8 cellular contexts compared by ENCODE assay signal in the genomic region with DNA sequence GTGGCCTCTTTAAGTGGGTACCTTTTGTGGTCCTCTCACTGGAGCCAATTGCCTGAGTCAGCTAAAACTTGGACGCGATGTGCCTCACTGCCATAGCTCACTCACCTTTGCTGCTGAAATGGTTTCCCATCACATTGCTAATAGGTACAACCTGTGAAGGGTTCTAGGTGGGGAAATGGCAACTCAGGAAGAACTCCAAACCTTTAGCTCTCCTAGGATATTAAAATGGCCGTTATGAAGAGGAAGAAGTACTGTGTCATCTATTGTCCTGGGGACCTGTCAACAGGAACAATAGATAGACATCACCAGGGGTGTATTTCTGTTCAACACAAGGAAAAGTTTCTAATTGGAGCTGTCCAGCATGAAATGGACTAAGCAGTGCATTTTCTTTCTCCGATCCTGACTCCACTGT. TPM values are rescaled to one million over a fixed set of nuclear protein-coding genes. Genes with fewer than 3 reads are reported as not detected.
DNase-seq lines count a peak whose midpoint lies in the region; ATAC-seq and TF ChIP-seq lines count a peak whose summit lies in the region.
"Had no signal": no experiment of that assay in that cellular context is flagged by ENCODE, and none has a peak within 500 bp of the region (broad histone marks: within the 10 kb centered on the region; RNA-seq: fewer than 3 reads in every experiment).

No MANE protein-coding gene starts in this region.

- peak overlapping the region; percentile 100 for H3K4me3 Mint-ChIP-seq in activated CD8-positive, alpha-beta T cell treated with anti-CD3 and anti-CD28 coated beads, Interleukin-2, amount 10 ng/mL, durations not matched to agents 7 days and 5 days

- peak overlapping the region; percentile 100 for H3K27ac Mint-ChIP-seq in activated CD8-positive, alpha-beta T cell treated with anti-CD3 and anti-CD28 coated beads, Interleukin-2, amount 10 ng/mL, durations not matched to agents 7 days and 5 days

- peak overlapping the region; percentile 91 for H3K4me3 ChIP-seq in HFF-Myc (replicated peaks; ENCODE audit: low read depth, low read length)
- H3K4me3 ChIP-seq in iPS-20b (ENCODE audit: low read length) = peak overlapping the region; percentile 92
- peak overlapping the region; percentile 93 for H3K4me3 ChIP-seq in smooth muscle cell

- no peaks in the 10 kb centered on the region for H3K27me3 ChIP-seq in iPS-20b (ENCODE audit: insufficient read depth, low read length)
- no peaks in the 10 kb centered on the region for H3K27me3 ChIP-seq in smooth muscle cell (ENCODE audit: low read depth)

- H3K27ac ChIP-seq in iPS-20b (ENCODE audit: low read length) (no peak overlapping the region), smooth muscle cell (ENCODE audit: low read depth) (peak overlapping the region; percentile 98), caudate nucleus (ENCODE audit: low read depth, low read length) (no peak overlapping the region)

- peaks cover 48% of the 10 kb centered on the region for H3K36me3 ChIP-seq in iPS-20b (ENCODE audit: insufficient read depth, low read depth, low read length)
- peaks cover 4% of the 10 kb centered on the region for H3K36me3 ChIP-seq in smooth muscle cell (ENCODE audit: low read depth)

- ATAC-seq in activated CD8-positive, alpha-beta T cell treated with anti-CD3 and anti-CD28 coated beads, Interleukin-2, amount 10 ng/mL, durations not matched to agents 7 days and 5 days = no peak
- no peak for ATAC-seq in HG03469 (IDR thresholded peaks at IDR 0.05; ENCODE audit: unreplicated experiment)

- H3F3A ChIP-seq in smooth muscle cell (ENCODE audit: low read depth) = peaks cover 21% of the 10 kb centered on the region

- peak overlapping the region; percentile 95 for H3K4me2 ChIP-seq in smooth muscle cell

- H4K20me1 ChIP-seq in smooth muscle cell (ENCODE audit: low read depth) = peaks cover 12% of the 10 kb centered on the region

- H3K27me3 Mint-ChIP-seq in activated CD8-positive, alpha-beta T cell treated with anti-CD3 and anti-CD28 coated beads, Interleukin-2, amount 10 ng/mL, durations not matched to agents 7 days and 5 days (ENCODE audit: low read depth) = no peaks in the 10 kb centered on the region

- no peak for DNase-seq in HFF-Myc (ENCODE audit: extremely low read depth, low read depth)
- no peak for DNase-seq in activated CD8-positive, alpha-beta T cell treated with anti-CD3 and anti-CD28 coated beads, Interleukin-2, amount 10 ng/mL, durations not matched to agents 7 days and 5 days
- DNase-seq in smooth muscle cell (lab: John Stamatoyannopoulos, UW; ENCODE audit: unreplicated experiment) = no peak
- DNase-seq in caudate nucleus (lab: John Stamatoyannopoulos, UW) = no peak
- no peak for DNase-seq in C1 segment of cervical spinal cord (lab: John Stamatoyannopoulos, UW)
- DNase-seq: left colon had no signal

- TF ChIP-seq CTCF in HFF-Myc (IDR thresholded peaks at IDR 0.05; ENCODE audit: low read depth, low read length, missing control alignments) = no peak
- TF ChIP-seq CTCF in smooth muscle cell (IDR thresholded peaks at IDR 0.05; ENCODE audit: borderline replicate concordance, insufficient read depth, poor library complexity, severe bottlenecking) = no peak

- H3K9me3 Mint-ChIP-seq in activated CD8-positive, alpha-beta T cell treated with anti-CD3 and anti-CD28 coated beads, Interleukin-2, amount 10 ng/mL, durations not matched to agents 7 days and 5 days (ENCODE audit: insufficient read depth) = no peaks in the 10 kb centered on the region

- no peak overlapping the region for H2AFZ ChIP-seq in smooth muscle cell (ENCODE audit: low read depth)

- peaks cover 62% of the 10 kb centered on the region for H3K36me3 Mint-ChIP-seq in activated CD8-positive, alpha-beta T cell treated with anti-CD3 and anti-CD28 coated beads, Interleukin-2, amount 10 ng/mL, durations not matched to agents 7 days and 5 days (ENCODE audit: low read depth)

- H3K9ac ChIP-seq in iPS-20b (ENCODE audit: low read depth, low read length) (peak overlapping the region; percentile 100), smooth muscle cell (ENCODE audit: low read depth) (peak overlapping the region; percentile 100)

- H3K4me1 ChIP-seq in iPS-20b (ENCODE audit: insufficient read depth, low read length) (no peaks in the 10 kb centered on the region; the same call in none of the 2 replicates), smooth muscle cell (ENCODE audit: low read depth) (peaks cover 13% of the 10 kb centered on the region)

- H3K79me2 ChIP-seq in smooth muscle cell (ENCODE audit: low read depth) = peaks cover 44% of the 10 kb centered on the region

- no peaks in the 10 kb centered on the region for H3K9me3 ChIP-seq in iPS-20b (ENCODE audit: insufficient read depth, low read depth, low read length)
- H3K9me3 ChIP-seq in smooth muscle cell (replicated peaks; ENCODE audit: low read depth) = no peaks in the 10 kb centered on the region

- POLR2A ChIA-PET in activated CD8-positive, alpha-beta T cell treated with anti-CD3 and anti-CD28 coated beads, Interleukin-2, amount 10 ng/mL, durations not matched to agents 7 days and 5 days (lab: Charles Lee) = interaction anchor here (1.2 to 5.4 kb wide), 14 partner anchors 24 to 1138 kb away, joined by 3 to 57 read pairs (median 8); partner anchors contain the start of genes BUD31, PDAP1, TRIM4 and ZKSCAN1

- peaks cover 49% of the 10 kb centered on the region for H3K4me1 Mint-ChIP-seq in activated CD8-positive, alpha-beta T cell treated with anti-CD3 and anti-CD28 coated beads, Interleukin-2, amount 10 ng/mL, durations not matched to agents 7 days and 5 days (ENCODE audit: low read depth)

- over 99% methylated on average over 4 of the region's 4 CpGs for WGBS in smooth muscle cell (ENCODE audit: low lambda C conversion rate)

- CTCF ChIA-PET in activated CD8-positive, alpha-beta T cell treated with anti-CD3 and anti-CD28 coated beads, Interleukin-2, amount 10 ng/mL, durations not matched to agents 7 days and 5 days (lab: Charles Lee) = interaction anchor here (1.1 to 2.8 kb wide), 3 partner anchors 59 to 98 kb away, joined by 3 to 12 read pairs (median 5); partner anchors contain the start of gene ZSCAN25

RNA-seq across cellular contexts. Expression of gene ZNF655, which starts 1.2 kb away (rescaled TPM):
- 100 to 1,000 TPM; 101 to 108 TPM for total RNA-seq in activated CD8-positive, alpha-beta T cell treated with anti-CD3 and anti-CD28 coated beads, Interleukin-2, amount 10 ng/mL, durations not matched to agents 7 days and 5 days
- 55.5 and 67.2 TPM in 2 replicates for total RNA-seq in smooth muscle cell
- polyA plus RNA-seq in smooth muscle cell = 21.6 and 33.4 TPM in 2 replicates

RNA-seq across cellular contexts. Expression of gene FAM200A, which starts 5.3 kb away (rescaled TPM):
- total RNA-seq in activated CD8-positive, alpha-beta T cell treated with anti-CD3 and anti-CD28 coated beads, Interleukin-2, amount 10 ng/mL, durations not matched to agents 7 days and 5 days = 1 to 10 TPM; 5.1 to 5.4 TPM
- 10.0 and 12.8 TPM in 2 replicates for total RNA-seq in smooth muscle cell
- 5.9 and 8.1 TPM in 2 replicates for polyA plus RNA-seq in smooth muscle cell

RNA-seq across cellular contexts. Expression of gene TMEM225B, which starts 40.9 kb away (rescaled TPM):
- total RNA-seq in activated CD8-positive, alpha-beta T cell treated with anti-CD3 and anti-CD28 coated beads, Interleukin-2, amount 10 ng/mL, durations not matched to agents 7 days and 5 days = 1 to 10 TPM; 1.2 to 1.4 TPM
- total RNA-seq in smooth muscle cell = 3.3 and 4.7 TPM in 2 replicates
- 3.6 and 5.4 TPM in 2 replicates for polyA plus RNA-seq in smooth muscle cell

RNA-seq across cellular contexts. Expression of gene ZKSCAN5, which starts 52.7 kb away (rescaled TPM):
- total RNA-seq in activated CD8-positive, alpha-beta T cell treated with anti-CD3 and anti-CD28 coated beads, Interleukin-2, amount 10 ng/mL, durations not matched to agents 7 days and 5 days = 10 to 100 TPM; 13.9 TPM
- total RNA-seq in smooth muscle cell = 16.5 and 20.2 TPM in 2 replicates
- 7.6 and 8.4 TPM in 2 replicates for polyA plus RNA-seq in smooth muscle cell

RNA-seq across cellular contexts. Expression of gene ZNF394, which starts 57.1 kb away (rescaled TPM):
- total RNA-seq in activated CD8-positive, alpha-beta T cell treated with anti-CD3 and anti-CD28 coated beads, Interleukin-2, amount 10 ng/mL, durations not matched to agents 7 days and 5 days = 10 to 100 TPM; 48.3 to 58.1 TPM
- total RNA-seq in smooth muscle cell = 14.6 and 27.7 TPM in 2 replicates
- polyA plus RNA-seq in smooth muscle cell = 13.2 and 21.2 TPM in 2 replicates
